Comparison of ENCODE assay signal across 1 cellular context in the genomic region with DNA sequence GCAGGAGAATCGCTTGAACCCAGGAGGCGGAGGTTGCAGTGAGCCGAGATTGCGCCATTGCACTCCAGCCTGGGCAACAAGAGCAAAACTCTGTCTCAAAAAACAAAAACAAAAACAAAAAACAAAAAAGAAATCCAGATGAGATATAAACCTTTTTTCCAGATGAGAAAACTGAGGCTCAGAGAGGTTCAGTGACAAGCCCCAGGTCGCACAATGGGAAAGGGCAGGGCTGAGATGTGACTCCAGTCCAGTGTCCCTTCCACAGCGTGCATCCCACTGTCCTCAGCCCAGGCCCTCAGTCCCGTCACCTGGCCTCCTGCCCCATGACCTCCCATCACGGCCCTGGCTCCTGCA.
TF ChIP-seq lines count a peak whose summit lies in the region.
"Not testable (repeated sequence)": the region's sequence is repeated elsewhere in the genome, so short reads cannot be mapped to it uniquely, and the experiment has no call there.

No MANE protein-coding gene starts in this region.

TF ChIP-seq in K562, 482 proteins besides CTCF, POLR2A, EP300 and RAD21 (continued from another document):
- TF ChIP-seq, protein P1, sequence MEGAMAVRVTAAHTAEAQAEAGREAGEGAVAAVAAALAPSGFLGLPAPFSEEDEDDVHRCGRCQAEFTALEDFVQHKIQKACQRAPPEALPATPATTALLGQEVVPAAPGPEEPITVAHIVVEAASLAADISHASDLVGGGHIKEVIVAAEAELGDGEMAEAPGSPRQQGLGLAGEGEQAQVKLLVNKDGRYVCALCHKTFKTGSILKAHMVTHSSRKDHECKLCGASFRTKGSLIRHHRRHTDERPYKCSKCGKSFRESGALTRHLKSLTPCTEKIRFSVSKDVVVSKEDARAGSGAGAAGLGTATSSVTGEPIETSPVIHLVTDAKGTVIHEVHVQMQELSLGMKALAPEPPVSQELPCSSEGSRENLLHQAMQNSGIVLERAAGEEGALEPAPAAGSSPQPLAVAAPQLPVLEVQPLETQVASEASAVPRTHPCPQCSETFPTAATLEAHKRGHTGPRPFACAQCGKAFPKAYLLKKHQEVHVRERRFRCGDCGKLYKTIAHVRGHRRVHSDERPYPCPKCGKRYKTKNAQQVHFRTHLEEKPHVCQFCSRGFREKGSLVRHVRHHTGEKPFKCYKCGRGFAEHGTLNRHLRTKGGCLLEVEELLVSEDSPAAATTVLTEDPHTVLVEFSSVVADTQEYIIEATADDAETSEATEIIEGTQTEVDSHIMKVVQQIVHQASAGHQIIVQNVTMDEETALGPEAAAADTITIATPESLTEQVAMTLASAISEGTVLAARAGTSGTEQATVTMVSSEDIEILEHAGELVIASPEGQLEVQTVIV (CRISPR knock-in tag; IDR thresholded peaks at IDR 0.05; ENCODE audit: borderline replicate concordance), result 0 out of 2 replicates have a peak, but pooled peaks have one; percentile 9
- TF ChIP-seq MLLT1 (IDR thresholded peaks at IDR 0.05) (peak in 1 of 2 experiments; percentile 23; a peak in 1 of 4 replicates), ERF (CRISPR knock-in tag; IDR thresholded peaks at IDR 0.05) (0 out of 2 replicates have a peak, but pooled peaks have one; percentile 9), UBTF (IDR thresholded peaks at IDR 0.05; ENCODE audit: borderline replicate concordance in 1 of 2, low read depth in 2 of 2, low read length in 2 of 2) (0 out of 4 replicates have a peak, but pooled peaks of 1 of the 2 experiments have one; percentile 41), FOXM1 (CRISPR knock-in tag; IDR thresholded peaks at IDR 0.05; ENCODE audit: low read depth) (0 out of 2 replicates have a peak, but pooled peaks have one; percentile 22), SMARCA5 (IDR thresholded peaks at IDR 0.05) (0 out of 2 replicates have a peak, but pooled peaks have one; percentile 65), NONO (IDR thresholded peaks at IDR 0.05; ENCODE audit: low read depth in 2 of 2, low read length in 1 of 2) (0 out of 4 replicates have a peak, but pooled peaks of 1 of the 2 experiments have one; percentile 16), NR2C2 (CRISPR knock-in tag; IDR thresholded peaks at IDR 0.05) (peak; percentile 76; the same call in 1 of the 2 replicates), KDM1A (IDR thresholded peaks at IDR 0.05) (peak; percentile 48 to 51; a peak in 1 of 4 replicates), SIN3B (IDR thresholded peaks at IDR 0.05; ENCODE audit: low read depth) (peak; percentile 4; the same call in 1 of the 2 replicates)
- TF ChIP-seq, protein P2, sequence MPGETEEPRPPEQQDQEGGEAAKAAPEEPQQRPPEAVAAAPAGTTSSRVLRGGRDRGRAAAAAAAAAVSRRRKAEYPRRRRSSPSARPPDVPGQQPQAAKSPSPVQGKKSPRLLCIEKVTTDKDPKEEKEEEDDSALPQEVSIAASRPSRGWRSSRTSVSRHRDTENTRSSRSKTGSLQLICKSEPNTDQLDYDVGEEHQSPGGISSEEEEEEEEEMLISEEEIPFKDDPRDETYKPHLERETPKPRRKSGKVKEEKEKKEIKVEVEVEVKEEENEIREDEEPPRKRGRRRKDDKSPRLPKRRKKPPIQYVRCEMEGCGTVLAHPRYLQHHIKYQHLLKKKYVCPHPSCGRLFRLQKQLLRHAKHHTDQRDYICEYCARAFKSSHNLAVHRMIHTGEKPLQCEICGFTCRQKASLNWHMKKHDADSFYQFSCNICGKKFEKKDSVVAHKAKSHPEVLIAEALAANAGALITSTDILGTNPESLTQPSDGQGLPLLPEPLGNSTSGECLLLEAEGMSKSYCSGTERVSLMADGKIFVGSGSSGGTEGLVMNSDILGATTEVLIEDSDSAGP (CRISPR knock-in tag; IDR thresholded peaks at IDR 0.05), result 0 out of 2 replicates have a peak, but pooled peaks have one; percentile 50
- not testable (repeated sequence) for TF ChIP-seq FOXM1 (IDR thresholded peaks at IDR 0.05; ENCODE audit: low read depth); NR2C2 (tag; IDR thresholded peaks at IDR 0.05)
- TF ChIP-seq, protein P3, sequence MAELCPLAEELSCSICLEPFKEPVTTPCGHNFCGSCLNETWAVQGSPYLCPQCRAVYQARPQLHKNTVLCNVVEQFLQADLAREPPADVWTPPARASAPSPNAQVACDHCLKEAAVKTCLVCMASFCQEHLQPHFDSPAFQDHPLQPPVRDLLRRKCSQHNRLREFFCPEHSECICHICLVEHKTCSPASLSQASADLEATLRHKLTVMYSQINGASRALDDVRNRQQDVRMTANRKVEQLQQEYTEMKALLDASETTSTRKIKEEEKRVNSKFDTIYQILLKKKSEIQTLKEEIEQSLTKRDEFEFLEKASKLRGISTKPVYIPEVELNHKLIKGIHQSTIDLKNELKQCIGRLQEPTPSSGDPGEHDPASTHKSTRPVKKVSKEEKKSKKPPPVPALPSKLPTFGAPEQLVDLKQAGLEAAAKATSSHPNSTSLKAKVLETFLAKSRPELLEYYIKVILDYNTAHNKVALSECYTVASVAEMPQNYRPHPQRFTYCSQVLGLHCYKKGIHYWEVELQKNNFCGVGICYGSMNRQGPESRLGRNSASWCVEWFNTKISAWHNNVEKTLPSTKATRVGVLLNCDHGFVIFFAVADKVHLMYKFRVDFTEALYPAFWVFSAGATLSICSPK (IDR thresholded peaks at IDR 0.05; ENCODE audit: borderline replicate concordance), result 0 out of 2 replicates have a peak, but pooled peaks have one; percentile 15
TF ChIP-seq in K562: peak in this region for 14; not testable (repeated sequence) for 468.
